In the genomic region with DNA sequence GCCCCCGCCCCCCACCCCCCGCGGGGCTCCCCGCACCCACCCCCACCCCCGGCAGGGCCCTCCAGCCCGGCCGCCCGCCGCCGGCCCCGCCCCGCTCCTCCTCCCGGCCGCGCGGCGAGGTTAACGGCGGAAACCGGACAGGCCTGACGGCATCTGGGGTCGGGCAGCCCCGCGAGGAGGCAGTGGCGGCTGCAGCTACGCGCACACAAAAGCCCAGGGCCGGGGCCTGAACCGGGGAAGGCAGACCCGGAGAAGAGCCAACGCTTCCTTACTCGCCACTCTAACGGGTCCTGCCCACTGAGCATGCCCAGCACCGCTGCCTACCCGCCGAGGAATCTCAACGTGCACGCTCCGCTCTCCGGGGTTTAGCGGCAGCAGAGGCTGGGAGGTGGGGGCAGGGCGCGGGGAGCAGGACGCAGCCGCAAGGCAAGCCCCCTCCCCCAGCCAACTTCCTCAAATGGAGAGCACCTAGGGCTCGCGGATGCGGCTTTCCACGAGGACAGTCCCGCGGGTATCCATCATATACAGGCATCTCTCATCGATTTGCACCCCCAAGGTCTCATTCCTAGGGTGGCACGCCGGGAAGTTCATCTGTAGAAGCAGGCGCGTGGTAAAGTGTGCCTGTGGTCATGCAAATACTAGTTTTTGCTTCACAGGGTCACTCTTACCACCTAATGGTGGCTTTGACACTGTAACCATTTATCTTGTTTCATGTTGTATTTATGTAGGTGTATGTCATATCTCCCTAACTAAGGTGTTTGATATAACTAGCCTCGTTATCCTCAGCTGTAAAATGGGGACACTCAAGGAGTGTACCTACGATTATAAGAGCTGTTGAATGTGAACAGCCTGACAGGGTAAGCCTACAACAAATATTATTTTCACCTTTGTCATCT, we compare ENCODE assay signal across 8 cellular contexts. TPM values are rescaled to one million over a fixed set of nuclear protein-coding genes. Genes with fewer than 3 reads are reported as not detected.
DNase-seq lines count a peak whose midpoint lies in the region; ATAC-seq, FAIRE-seq and TF ChIP-seq lines count a peak whose summit lies in the region.

A gene (minus strand): TSS at position 339 of the 896 bp plus-strand sequence. CDS start 761 bp downstream, outside the sequence.

- H3K4me1 ChIP-seq in HepG2 (ENCODE audit: insufficient read depth, low read length): peaks cover 40% of the 10 kb centered on the region

- TF ChIP-seq CTCF in CD4-positive, alpha-beta T cell (IDR thresholded peaks at IDR 0.05): no peak
- peak; percentile 48 for TF ChIP-seq CTCF in HepG2 (CRISPR knock-in tag; IDR thresholded peaks at IDR 0.05)

- peak; percentile 84 to 85 for TF ChIP-seq POLR2A in HepG2 (IDR thresholded peaks at IDR 0.05; ENCODE audit: insufficient read depth in 1 of 2, low read depth in 2 of 2, low read length in 2 of 2)

- peak within 1 kb of the TSS; percentile 98 for H3K4me2 ChIP-seq in HepG2 (ENCODE audit: low read depth, low read length)

- H3K4me3 Mint-ChIP-seq in CD4-positive, alpha-beta T cell: peak within 1 kb of the TSS; percentile 89

- H3K9me3 ChIP-seq in CD4-positive, alpha-beta T cell (ENCODE audit: control insufficient read depth, low read length): no peaks in the 10 kb centered on the region
- H3K9me3 ChIP-seq in HepG2 (ENCODE audit: low read length): no peaks in the 10 kb centered on the region

- H3K27me3 ChIP-seq in CD4-positive, alpha-beta T cell (ENCODE audit: control insufficient read depth, insufficient read depth, low read length): no peaks in the 10 kb centered on the region
- no peaks in the 10 kb centered on the region; a peak in 1 of 5 replicates for H3K27me3 ChIP-seq in HepG2 (ENCODE audit: control insufficient read depth in 1 of 2, insufficient read depth in 2 of 2, low read length in 2 of 2)

- 4% methylated on average over 24 of the region's 58 CpGs for WGBS in HepG2 (ENCODE audit: low lambda C conversion rate)

- CTCF ChIA-PET in CD4-positive, alpha-beta T cell (lab: Charles Lee): interaction anchor here (1.1 kb wide), 1 partner anchor 29 kb away, joined by 3 read pairs; a partner anchor contains a TSS
- CTCF ChIA-PET in HepG2 (lab: Yijun Ruan, JAX; ENCODE audit: low intra/inter-chr PET ratio, low total read pairs): no interaction called here

- FAIRE-seq in HepG2 (lab: Jason Lieb, UNC): no peak

- peak within 1 kb of the TSS; percentile 69 for H3K27ac ChIP-seq in CD4-positive, alpha-beta T cell (ENCODE audit: low read depth, low read length)
- H3K27ac ChIP-seq in HepG2 (ENCODE audit: extremely low read length, insufficient read depth, low read length): peak within 1 kb of the TSS; percentile 93

- no peaks in the 10 kb centered on the region for H3K36me3 ChIP-seq in HepG2 (replicated peaks in 1 of 2; ENCODE audit: control insufficient read depth in 1 of 2, insufficient read depth in 2 of 2, low read length in 2 of 2)

- POLR2A ChIA-PET in CD4-positive, alpha-beta T cell (lab: Charles Lee): interaction anchor here (0.5 to 3.4 kb wide), 5 partner anchors 29 to 155 kb away, joined by 3 to 25 read pairs (median 3); a partner anchor contains a TSS
- POLR2A ChIA-PET in HepG2 (lab: Yijun Ruan, JAX): interaction anchor here (0.6 to 1.9 kb wide), 5 partner anchors 8 to 155 kb away, joined by 3 to 22 read pairs (median 4); a partner anchor contains a TSS

- DNase-seq in CD4-positive, alpha-beta T cell: peak; percentile 82 to 93 (median 90)
- DNase-seq in NCI-H774 (lab: John Stamatoyannopoulos, UW) (peak; percentile 90), dermis blood vessel endothelial cell (peak; percentile 96), HepG2 (ENCODE audit: low spot score) (peak; percentile 91)
- peak; percentile 87 to 89 for DNase-seq in activated CD4-positive, alpha-beta T cell treated with anti-CD3 and anti-CD28 coated beads, Interleukin-2, amount 50 U/mL, for 4 hours
- peak; percentile 87 to 88 for DNase-seq in stimulated activated CD4-positive, alpha-beta T cell treated with anti-CD3 and anti-CD28 coated beads, Interleukin-2, amount 100 ng/mL, for 48 hours

- peaks cover 34% of the 10 kb centered on the region for H3K79me2 ChIP-seq in HepG2 (ENCODE audit: insufficient read depth, low read length)

- peak within 1 kb of the TSS; percentile 87 to 99 (median 95) for H3K4me3 ChIP-seq in HepG2 (replicated peaks in 1 of 3; ENCODE audit: insufficient read depth in 1 of 3, low read depth in 2 of 3, low read length in 3 of 3)

- peak within 1 kb of the TSS; percentile 91 for H3K27ac Mint-ChIP-seq in CD4-positive, alpha-beta T cell

- intact Hi-C loops in CD4-positive, alpha-beta T cell (cut with DNase I, micrococcal nuclease): loop anchor here (1.0 to 5.0 kb wide), 2 partner anchors 52 to 266 kb away; a partner anchor contains a TSS
- intact Hi-C loops in HepG2 (cut with micrococcal nuclease; ENCODE audit: unreplicated experiment): loop anchor here (2.0 kb wide), 1 partner anchor 52 kb away; a partner anchor contains a TSS

- peak; percentile 83 for TF ChIP-seq RAD21 in HepG2 (CRISPR knock-in tag; IDR thresholded peaks at IDR 0.05)

- peaks cover 53% of the 10 kb centered on the region for H3K4me1 Mint-ChIP-seq in CD4-positive, alpha-beta T cell (ENCODE audit: low read depth)

- ATAC-seq in CD4-positive, alpha-beta T cell (ENCODE audit: poor library complexity): peak; percentile 83
- peak; percentile 54 for ATAC-seq in GM19438 (IDR thresholded peaks at IDR 0.05; ENCODE audit: low read depth, unreplicated experiment)
- peak; percentile 60 for ATAC-seq in HG03571 (IDR thresholded peaks at IDR 0.05; ENCODE audit: unreplicated experiment)
- peak; percentile 79 for ATAC-seq in HepG2

- peaks cover 23% of the 10 kb centered on the region for H3K36me3 Mint-ChIP-seq in CD4-positive, alpha-beta T cell (ENCODE audit: low read depth)

- no peaks in the 10 kb centered on the region for H3K27me3 Mint-ChIP-seq in CD4-positive, alpha-beta T cell

- TSS peak; percentile 96 for BruUV-seq in HepG2 (replicated peaks; lab: Mats Ljungman, UMichigan)

- peaks cover 33% of the 10 kb centered on the region for H4K20me1 ChIP-seq in HepG2 (ENCODE audit: insufficient read depth, low read length)

- no peaks in the 10 kb centered on the region for H3K9me3 Mint-ChIP-seq in CD4-positive, alpha-beta T cell

- in situ Hi-C loops in HepG2 (cut with HindIII; ENCODE audit: extremely low pct_ligation_motif_present, low pct_unique_long_range_greater_than_20kb): no loop called here

- TF ChIP-seq EP300 in HepG2 (IDR thresholded peaks at IDR 0.05; ENCODE audit: low read depth in 2 of 2, low read length in 2 of 2) (peak; percentile 55 to 65), HepG2 (CRISPR knock-in tag; IDR thresholded peaks at IDR 0.05; ENCODE audit: borderline replicate concordance) (peak; percentile 79)

- peak within 1 kb of the TSS; percentile 84 for H3K9ac ChIP-seq in HepG2 (ENCODE audit: insufficient read depth, low read depth, low read length)

- peak within 1 kb of the TSS; percentile 28 for H2AFZ ChIP-seq in HepG2 (ENCODE audit: low read length)

TF ChIP-seq in HepG2, 621 proteins besides CTCF, POLR2A, EP300 and RAD21 (continues in another document):
- TF ChIP-seq, protein P1, sequence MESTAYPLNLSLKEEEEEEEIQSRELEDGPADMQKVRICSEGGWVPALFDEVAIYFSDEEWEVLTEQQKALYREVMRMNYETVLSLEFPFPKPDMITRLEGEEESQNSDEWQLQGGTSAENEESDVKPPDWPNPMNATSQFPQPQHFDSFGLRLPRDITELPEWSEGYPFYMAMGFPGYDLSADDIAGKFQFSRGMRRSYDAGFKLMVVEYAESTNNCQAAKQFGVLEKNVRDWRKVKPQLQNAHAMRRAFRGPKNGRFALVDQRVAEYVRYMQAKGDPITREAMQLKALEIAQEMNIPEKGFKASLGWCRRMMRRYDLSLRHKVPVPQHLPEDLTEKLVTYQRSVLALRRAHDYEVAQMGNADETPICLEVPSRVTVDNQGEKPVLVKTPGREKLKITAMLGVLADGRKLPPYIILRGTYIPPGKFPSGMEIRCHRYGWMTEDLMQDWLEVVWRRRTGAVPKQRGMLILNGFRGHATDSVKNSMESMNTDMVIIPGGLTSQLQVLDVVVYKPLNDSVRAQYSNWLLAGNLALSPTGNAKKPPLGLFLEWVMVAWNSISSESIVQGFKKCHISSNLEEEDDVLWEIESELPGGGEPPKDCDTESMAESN (CRISPR knock-in tag; conservative IDR thresholded peaks at IDR 0.05): peak; percentile 98; the same call in 1 of the 2 replicates

RNA-seq across cellular contexts. Expression of the gene that starts here (rescaled TPM):
- total RNA-seq in CD4-positive, alpha-beta T cell: 10 to 100 TPM; 39.6 to 39.8 TPM
- 37.3 and 49.1 TPM in 2 replicates for total RNA-seq in dermis blood vessel endothelial cell
- total RNA-seq in HepG2 (2016; rRNA removed; fragmentation: Illumina TruSeq; extraction: Trizol): 68.0 and 69.8 TPM in 2 replicates
- 140 and 144 TPM in 2 replicates for total RNA-seq in HepG2 (2016; cell fraction: cytosol; rRNA removed; fragmentation: Illumina TruSeq; extraction: Trizol; ENCODE audit: low read depth)
- 65.7 and 68.0 TPM in 2 replicates for total RNA-seq in HepG2 (2016; cell fraction: insoluble cytoplasmic fraction; rRNA removed; fragmentation: Illumina TruSeq; extraction: Trizol)
- 143 and 162 TPM in 2 replicates for total RNA-seq in HepG2 (2016; cell fraction: membrane; rRNA removed; fragmentation: Illumina TruSeq; extraction: Trizol)
- 45.7 and 49.1 TPM in 2 replicates for total RNA-seq in HepG2 (2016; cell fraction: nucleus; rRNA removed; fragmentation: Illumina TruSeq; extraction: Trizol)
- polyA plus RNA-seq in HepG2 (2011; rRNA removed): 69.3 and 81.6 TPM in 2 replicates
- polyA plus RNA-seq in HepG2 (2011; cell fraction: cytosol; rRNA removed): 51.1 and 54.3 TPM in 2 replicates
- 35.0 and 37.6 TPM in 2 replicates for polyA plus RNA-seq in HepG2 (2011; cell fraction: nucleus; rRNA removed)
- polyA plus RNA-seq in HepG2 (2012): 80.1 and 81.8 TPM in 2 replicates
- polyA plus RNA-seq in HepG2 (2016; cell fraction: cytosol; fragmentation: Illumina TruSeq; extraction: Trizol; ENCODE audit: low read depth): 152 and 156 TPM in 2 replicates
- polyA plus RNA-seq in HepG2 (2016; cell fraction: insoluble cytoplasmic fraction; fragmentation: Illumina TruSeq; extraction: Trizol; ENCODE audit: low read depth): 81.9 and 84.7 TPM in 2 replicates
- 169 and 183 TPM in 2 replicates for polyA plus RNA-seq in HepG2 (2016; cell fraction: membrane; fragmentation: Illumina TruSeq; extraction: Trizol; ENCODE audit: low read depth)
- polyA plus RNA-seq in HepG2 (2016; cell fraction: nucleus; fragmentation: Illumina TruSeq; extraction: Trizol; ENCODE audit: insufficient read depth, low read depth): 55.9 and 58.9 TPM in 2 replicates
- 33.0 and 51.0 TPM in 2 replicates for polyA minus RNA-seq in HepG2 (2011; rRNA and poly(A)+ RNA removed; ENCODE audit: low replicate concordance)
- 36.1 and 40.9 TPM in 2 replicates for polyA minus RNA-seq in HepG2 (2011; cell fraction: cytosol; rRNA and poly(A)+ RNA removed)
- polyA minus RNA-seq in HepG2 (2011; cell fraction: nucleus; rRNA and poly(A)+ RNA removed): 48.9 and 60.9 TPM in 2 replicates

Comparison
In these comparisons a context has a peak if more than half of its experiments do, and no peak if none do; other contexts are left out.
1. Peak in every context shown above with its lines: DNase-seq, ATAC-seq, H3K4me3 ChIP-seq and H3K27ac ChIP-seq.